In the genomic region with DNA sequence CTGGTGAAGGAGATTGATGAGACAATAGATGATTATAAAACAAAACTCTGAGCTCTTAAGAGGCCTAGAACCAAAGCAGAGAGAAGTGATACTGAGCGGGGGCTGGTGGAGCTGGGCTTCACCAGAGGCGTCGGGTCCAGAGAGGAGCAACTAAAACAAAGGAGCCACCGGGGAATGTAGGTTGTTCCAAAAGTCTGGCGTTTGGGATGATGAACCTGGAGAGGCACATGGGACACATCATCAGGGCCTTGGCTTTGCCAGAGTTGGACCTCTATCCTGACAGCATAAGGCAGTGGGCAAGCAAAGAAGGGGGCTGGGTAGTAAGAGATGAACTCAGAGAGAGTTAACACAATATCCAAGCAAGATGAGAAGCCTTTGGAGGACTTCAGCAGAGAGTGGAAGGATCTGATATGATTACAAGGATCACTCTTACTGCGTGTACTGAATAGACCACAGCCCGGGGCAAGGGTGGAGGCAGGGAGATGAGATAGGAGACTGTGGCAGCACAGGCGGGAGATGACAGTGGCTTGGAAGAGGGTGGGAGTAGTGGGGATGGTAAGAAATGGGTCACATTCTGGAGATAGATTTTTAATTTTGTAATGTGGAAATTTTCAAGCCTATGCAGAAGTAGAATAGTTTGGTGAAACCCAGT, we compare ENCODE assay signal across 20 cellular contexts. TPM values are rescaled to one million over a fixed set of nuclear protein-coding genes. Genes with fewer than 3 reads are reported as not detected.
DNase-seq lines count a peak whose midpoint lies in the region; ATAC-seq, FAIRE-seq and TF ChIP-seq lines count a peak whose summit lies in the region.
"Had no signal": no experiment of that assay in that cellular context is flagged by ENCODE, and none has a peak within 500 bp of the region (broad histone marks: within the 10 kb centered on the region; RNA-seq: fewer than 3 reads in every experiment).

No MANE protein-coding gene starts in this region.

- POLR2A ChIA-PET in activated CD4-positive, alpha-beta T cell treated with anti-CD3 and anti-CD28 coated beads for 36 hours (lab: Charles Lee), result no interaction called here
- POLR2A ChIA-PET in activated CD4-positive, alpha-beta memory T cell treated with anti-CD3 and anti-CD28 coated beads for 36 hours (lab: Charles Lee), result no interaction called here

- ATAC-seq in activated CD4-positive, alpha-beta T cell treated with anti-CD3 and anti-CD28 coated beads for 36 hours, result no peak
- no peak for ATAC-seq in HG03045 (IDR thresholded peaks at IDR 0.05; ENCODE audit: unreplicated experiment)
- ATAC-seq: gastrocnemius medialis had no signal

- no peak overlapping the region for H2AFZ ChIP-seq in osteoblast (ENCODE audit: low read length)

- H3K9me3 Mint-ChIP-seq in activated CD4-positive, alpha-beta T cell treated with anti-CD3 and anti-CD28 coated beads for 36 hours (ENCODE audit: low read depth), result no peaks in the 10 kb centered on the region
- H3K9me3 Mint-ChIP-seq in activated CD4-positive, alpha-beta memory T cell treated with anti-CD3 and anti-CD28 coated beads for 36 hours, result no peaks in the 10 kb centered on the region
- H3K9me3 Mint-ChIP-seq: activated T-helper 2 cell treated with anti-CD3 and anti-CD28 coated beads, Interferon-gamma antibody, Interleukin-2, Interleukin-4, amounts not matched to agents 10 μg/mL and 5 μg/mL and 100 μg/mL, durations not matched to agents 14 hours and 24 hours and 36 hours; CD14-positive monocyte; T-helper 2 cell treated with Interferon-gamma antibody and Interleukin-4, amounts not matched to agents 5 μg/mL and 100 μg/mL, for 36 hours had no signal

- no peak overlapping the region for H3K4me3 ChIP-seq in ascending aorta
- no peak overlapping the region for H3K4me3 ChIP-seq in osteoblast (ENCODE audit: insufficient read depth, low read length)
- no peak overlapping the region for H3K4me3 ChIP-seq in H7 (ENCODE audit: insufficient read depth, low read depth, low read length)
- H3K4me3 ChIP-seq: gastrocnemius medialis had no signal

- H3K27ac Mint-ChIP-seq in activated CD4-positive, alpha-beta T cell treated with anti-CD3 and anti-CD28 coated beads for 36 hours, result peak overlapping the region; percentile 11
- H3K27ac Mint-ChIP-seq in activated CD4-positive, alpha-beta memory T cell treated with anti-CD3 and anti-CD28 coated beads for 36 hours, result no peak overlapping the region
- H3K27ac Mint-ChIP-seq: activated T-helper 2 cell treated with anti-CD3 and anti-CD28 coated beads, Interferon-gamma antibody, Interleukin-2, Interleukin-4, amounts not matched to agents 10 μg/mL and 5 μg/mL and 100 μg/mL, durations not matched to agents 14 hours and 24 hours and 36 hours; T-helper 2 cell treated with Interferon-gamma antibody and Interleukin-4, amounts not matched to agents 5 μg/mL and 100 μg/mL, for 36 hours had no signal

- H3K27ac ChIP-seq in ascending aorta, result peak overlapping the region; percentile 60 to 62
- peak overlapping the region; percentile 39 for H3K27ac ChIP-seq in osteoblast (ENCODE audit: low read depth, low read length)
- H3K27ac ChIP-seq: KMS-11 had no signal

- peaks cover 0 to 4% of the 10 kb centered on the region in 2 donors for H3K36me3 ChIP-seq in ascending aorta
- peaks cover 21% of the 10 kb centered on the region for H3K36me3 ChIP-seq in osteoblast (ENCODE audit: insufficient read depth, low read length)
- H3K36me3 ChIP-seq in H7 (replicated peaks; ENCODE audit: control insufficient read depth, insufficient read depth, low read length), result no peaks in the 10 kb centered on the region

- DNase-seq in activated CD4-positive, alpha-beta T cell treated with anti-CD3 and anti-CD28 coated beads for 36 hours, result no peak
- no peak for DNase-seq in activated CD4-positive, alpha-beta T cell treated with anti-CD3 and anti-CD28 coated beads for 1 hour
- DNase-seq in GM19239 (ENCODE audit: insufficient read length, low spot score) (no peak), ascending aorta (ENCODE audit: low spot score in 2 of 2) (no peak), osteoblast (ENCODE audit: insufficient read length, low spot score, missing footprints) (no peak), H7 (no peak)
- DNase-seq in activated CD4-positive, alpha-beta memory T cell treated with anti-CD3 and anti-CD28 coated beads for 36 hours, result no peak
- DNase-seq: activated CD4-positive, alpha-beta T cell treated with anti-CD3 and anti-CD28 coated beads, Interleukin-2, amount 50 U/mL, for 4 hours; gastrocnemius medialis; NCI-H2171 treated with DMSO at 0.1 percent for 48 hours; NK-92 treated with Interleukin-12 subunit alpha and Interleukin-12 subunit beta, amount 100 ng/mL, for 24 hours; SIG-M5 had no signal

- H3K4me2 ChIP-seq in osteoblast (ENCODE audit: insufficient read depth, low read length), result no peak overlapping the region
- H3K4me2 ChIP-seq: KMS-11 had no signal

- H3K27me3 ChIP-seq in ascending aorta (no peaks in the 10 kb centered on the region), osteoblast (ENCODE audit: insufficient read depth, low read length) (no peaks in the 10 kb centered on the region), H7 (ENCODE audit: control insufficient read depth, insufficient read depth, low read length) (no peaks in the 10 kb centered on the region)
- H3K27me3 ChIP-seq: gastrocnemius medialis had no signal

- H3K4me1 Mint-ChIP-seq in activated CD4-positive, alpha-beta T cell treated with anti-CD3 and anti-CD28 coated beads for 36 hours, result peaks cover 22% of the 10 kb centered on the region
- peaks cover 35% of the 10 kb centered on the region for H3K4me1 Mint-ChIP-seq in activated CD4-positive, alpha-beta memory T cell treated with anti-CD3 and anti-CD28 coated beads for 36 hours (ENCODE audit: low read depth)

- peak; percentile 14 for FAIRE-seq in GM19239 (lab: Jason Lieb, UNC)
- FAIRE-seq: A204.1, astrocyte, endothelial cell of umbilical vein had no signal

- H3K36me3 Mint-ChIP-seq in activated CD4-positive, alpha-beta T cell treated with anti-CD3 and anti-CD28 coated beads for 36 hours (ENCODE audit: low read depth), result no peaks in the 10 kb centered on the region
- H3K36me3 Mint-ChIP-seq in activated CD4-positive, alpha-beta memory T cell treated with anti-CD3 and anti-CD28 coated beads for 36 hours, result peaks cover 6% of the 10 kb centered on the region

- no peaks in the 10 kb centered on the region for H3K27me3 Mint-ChIP-seq in activated CD4-positive, alpha-beta T cell treated with anti-CD3 and anti-CD28 coated beads for 36 hours
- no peaks in the 10 kb centered on the region for H3K27me3 Mint-ChIP-seq in activated CD4-positive, alpha-beta memory T cell treated with anti-CD3 and anti-CD28 coated beads for 36 hours

- H3K4me1 ChIP-seq in ascending aorta (peaks cover 0 to 26% of the 10 kb centered on the region in 2 donors), osteoblast (ENCODE audit: insufficient read depth, low read length) (peaks cover 42% of the 10 kb centered on the region)

- intact Hi-C loops in activated CD4-positive, alpha-beta T cell treated with anti-CD3 and anti-CD28 coated beads for 36 hours (cut with DNase I, micrococcal nuclease), result loop anchor here in 1 of 2 experiments (5.0 kb wide), 1 partner anchor 219 kb away; a partner anchor contains a TSS
- intact Hi-C loops in ascending aorta (cut with DNase I), result loop anchor here (1.0 to 10.0 kb wide), 3 partner anchors 49 to 424 kb away; a partner anchor contains a TSS
- intact Hi-C loops in activated CD4-positive, alpha-beta memory T cell treated with anti-CD3 and anti-CD28 coated beads for 36 hours (cut with micrococcal nuclease), result no loop called here

- H3K9me3 ChIP-seq in ascending aorta (no peaks in the 10 kb centered on the region), osteoblast (ENCODE audit: low read depth, low read length) (no peaks in the 10 kb centered on the region)
- H3K9me3 ChIP-seq: gastrocnemius medialis had no signal

- H3K4me3 Mint-ChIP-seq in activated CD4-positive, alpha-beta T cell treated with anti-CD3 and anti-CD28 coated beads for 36 hours, result no peak overlapping the region
- H3K4me3 Mint-ChIP-seq in activated CD4-positive, alpha-beta memory T cell treated with anti-CD3 and anti-CD28 coated beads for 36 hours, result no peak overlapping the region
- H3K4me3 Mint-ChIP-seq: CD14-positive monocyte; T-helper 2 cell treated with Interferon-gamma antibody and Interleukin-4, amounts not matched to agents 5 μg/mL and 100 μg/mL, for 36 hours had no signal

- H4K20me1 ChIP-seq in osteoblast (ENCODE audit: insufficient read depth, low read length), result no peaks in the 10 kb centered on the region

- no peak for TF ChIP-seq CTCF in ascending aorta (IDR thresholded peaks at IDR 0.05)
- TF ChIP-seq CTCF in osteoblast (IDR thresholded peaks at IDR 0.05; ENCODE audit: extremely low read depth, low read depth, low read length), result no peak

- peaks cover 13% of the 10 kb centered on the region for H3K79me2 ChIP-seq in osteoblast (ENCODE audit: insufficient read depth, low read length)

- CTCF ChIA-PET in activated CD4-positive, alpha-beta T cell treated with anti-CD3 and anti-CD28 coated beads for 36 hours (lab: Charles Lee), result interaction anchor here (0.7 to 3.1 kb wide), 10 partner anchors 10 to 219 kb away, joined by 3 to 26 read pairs (median 5); a partner anchor contains a TSS
- CTCF ChIA-PET in activated CD4-positive, alpha-beta memory T cell treated with anti-CD3 and anti-CD28 coated beads for 36 hours (lab: Charles Lee), result interaction anchor here (0.8 to 6.0 kb wide), 9 partner anchors 9 to 148 kb away, joined by 3 to 47 read pairs (median 10); no protein-coding TSS in a partner anchor

RNA-seq across cellular contexts. Expression of a gene that starts 36.0 kb away (rescaled TPM):
- total RNA-seq in activated CD4-positive, alpha-beta T cell treated with anti-CD3 and anti-CD28 coated beads for 36 hours, result 10 to 100 TPM; 30.8 to 32.0 TPM
- total RNA-seq in ascending aorta, result 7.7 TPM
- total RNA-seq in osteoblast, result 20.0 and 21.7 TPM in 2 replicates
- total RNA-seq in H7 (2014; rRNA removed; shearing (Covaris generic)), result 11.6 and 17.9 TPM in 2 replicates
- 10 to 100 TPM; 34.7 to 35.0 TPM for total RNA-seq in activated CD4-positive, alpha-beta memory T cell treated with anti-CD3 and anti-CD28 coated beads for 36 hours
